1 cellular context compared by ENCODE assay signal in the genomic region with DNA sequence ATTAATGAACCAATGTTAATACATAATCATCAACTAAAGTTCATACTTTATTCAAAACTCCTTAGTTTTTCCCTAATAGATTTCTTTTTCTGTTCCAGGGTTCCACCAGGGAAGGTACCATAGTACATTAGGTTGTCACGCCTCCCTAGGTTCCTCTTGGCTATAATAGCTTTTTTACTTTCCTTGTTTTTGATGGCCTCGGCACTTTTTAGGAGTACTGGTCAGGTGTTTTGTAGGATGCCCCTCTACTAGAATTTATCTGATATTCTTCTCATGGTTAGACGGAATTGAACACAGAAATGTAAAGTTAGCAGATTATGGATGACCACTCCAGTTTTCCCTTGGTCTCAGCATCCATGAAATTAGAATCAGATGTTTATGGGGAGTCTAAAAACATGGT.
TF ChIP-seq lines count a peak whose summit lies in the region.

No MANE protein-coding gene starts in this region.

TF ChIP-seq in GM23338, 12 proteins besides CTCF, POLR2A, EP300 and RAD21:
- TF ChIP-seq, protein P1, sequence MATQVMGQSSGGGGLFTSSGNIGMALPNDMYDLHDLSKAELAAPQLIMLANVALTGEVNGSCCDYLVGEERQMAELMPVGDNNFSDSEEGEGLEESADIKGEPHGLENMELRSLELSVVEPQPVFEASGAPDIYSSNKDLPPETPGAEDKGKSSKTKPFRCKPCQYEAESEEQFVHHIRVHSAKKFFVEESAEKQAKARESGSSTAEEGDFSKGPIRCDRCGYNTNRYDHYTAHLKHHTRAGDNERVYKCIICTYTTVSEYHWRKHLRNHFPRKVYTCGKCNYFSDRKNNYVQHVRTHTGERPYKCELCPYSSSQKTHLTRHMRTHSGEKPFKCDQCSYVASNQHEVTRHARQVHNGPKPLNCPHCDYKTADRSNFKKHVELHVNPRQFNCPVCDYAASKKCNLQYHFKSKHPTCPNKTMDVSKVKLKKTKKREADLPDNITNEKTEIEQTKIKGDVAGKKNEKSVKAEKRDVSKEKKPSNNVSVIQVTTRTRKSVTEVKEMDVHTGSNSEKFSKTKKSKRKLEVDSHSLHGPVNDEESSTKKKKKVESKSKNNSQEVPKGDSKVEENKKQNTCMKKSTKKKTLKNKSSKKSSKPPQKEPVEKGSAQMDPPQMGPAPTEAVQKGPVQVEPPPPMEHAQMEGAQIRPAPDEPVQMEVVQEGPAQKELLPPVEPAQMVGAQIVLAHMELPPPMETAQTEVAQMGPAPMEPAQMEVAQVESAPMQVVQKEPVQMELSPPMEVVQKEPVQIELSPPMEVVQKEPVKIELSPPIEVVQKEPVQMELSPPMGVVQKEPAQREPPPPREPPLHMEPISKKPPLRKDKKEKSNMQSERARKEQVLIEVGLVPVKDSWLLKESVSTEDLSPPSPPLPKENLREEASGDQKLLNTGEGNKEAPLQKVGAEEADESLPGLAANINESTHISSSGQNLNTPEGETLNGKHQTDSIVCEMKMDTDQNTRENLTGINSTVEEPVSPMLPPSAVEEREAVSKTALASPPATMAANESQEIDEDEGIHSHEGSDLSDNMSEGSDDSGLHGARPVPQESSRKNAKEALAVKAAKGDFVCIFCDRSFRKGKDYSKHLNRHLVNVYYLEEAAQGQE (IDR thresholded peaks at IDR 0.05; ENCODE audit: unreplicated experiment) = no peak
- TF ChIP-seq EZH2 (IDR thresholded peaks at IDR 0.05; ENCODE audit: low read depth, unreplicated experiment) = no peak
- TF ChIP-seq POLR2AphosphoS5 (IDR thresholded peaks at IDR 0.05; ENCODE audit: low read depth) = no peak
- TF ChIP-seq, protein P2, sequence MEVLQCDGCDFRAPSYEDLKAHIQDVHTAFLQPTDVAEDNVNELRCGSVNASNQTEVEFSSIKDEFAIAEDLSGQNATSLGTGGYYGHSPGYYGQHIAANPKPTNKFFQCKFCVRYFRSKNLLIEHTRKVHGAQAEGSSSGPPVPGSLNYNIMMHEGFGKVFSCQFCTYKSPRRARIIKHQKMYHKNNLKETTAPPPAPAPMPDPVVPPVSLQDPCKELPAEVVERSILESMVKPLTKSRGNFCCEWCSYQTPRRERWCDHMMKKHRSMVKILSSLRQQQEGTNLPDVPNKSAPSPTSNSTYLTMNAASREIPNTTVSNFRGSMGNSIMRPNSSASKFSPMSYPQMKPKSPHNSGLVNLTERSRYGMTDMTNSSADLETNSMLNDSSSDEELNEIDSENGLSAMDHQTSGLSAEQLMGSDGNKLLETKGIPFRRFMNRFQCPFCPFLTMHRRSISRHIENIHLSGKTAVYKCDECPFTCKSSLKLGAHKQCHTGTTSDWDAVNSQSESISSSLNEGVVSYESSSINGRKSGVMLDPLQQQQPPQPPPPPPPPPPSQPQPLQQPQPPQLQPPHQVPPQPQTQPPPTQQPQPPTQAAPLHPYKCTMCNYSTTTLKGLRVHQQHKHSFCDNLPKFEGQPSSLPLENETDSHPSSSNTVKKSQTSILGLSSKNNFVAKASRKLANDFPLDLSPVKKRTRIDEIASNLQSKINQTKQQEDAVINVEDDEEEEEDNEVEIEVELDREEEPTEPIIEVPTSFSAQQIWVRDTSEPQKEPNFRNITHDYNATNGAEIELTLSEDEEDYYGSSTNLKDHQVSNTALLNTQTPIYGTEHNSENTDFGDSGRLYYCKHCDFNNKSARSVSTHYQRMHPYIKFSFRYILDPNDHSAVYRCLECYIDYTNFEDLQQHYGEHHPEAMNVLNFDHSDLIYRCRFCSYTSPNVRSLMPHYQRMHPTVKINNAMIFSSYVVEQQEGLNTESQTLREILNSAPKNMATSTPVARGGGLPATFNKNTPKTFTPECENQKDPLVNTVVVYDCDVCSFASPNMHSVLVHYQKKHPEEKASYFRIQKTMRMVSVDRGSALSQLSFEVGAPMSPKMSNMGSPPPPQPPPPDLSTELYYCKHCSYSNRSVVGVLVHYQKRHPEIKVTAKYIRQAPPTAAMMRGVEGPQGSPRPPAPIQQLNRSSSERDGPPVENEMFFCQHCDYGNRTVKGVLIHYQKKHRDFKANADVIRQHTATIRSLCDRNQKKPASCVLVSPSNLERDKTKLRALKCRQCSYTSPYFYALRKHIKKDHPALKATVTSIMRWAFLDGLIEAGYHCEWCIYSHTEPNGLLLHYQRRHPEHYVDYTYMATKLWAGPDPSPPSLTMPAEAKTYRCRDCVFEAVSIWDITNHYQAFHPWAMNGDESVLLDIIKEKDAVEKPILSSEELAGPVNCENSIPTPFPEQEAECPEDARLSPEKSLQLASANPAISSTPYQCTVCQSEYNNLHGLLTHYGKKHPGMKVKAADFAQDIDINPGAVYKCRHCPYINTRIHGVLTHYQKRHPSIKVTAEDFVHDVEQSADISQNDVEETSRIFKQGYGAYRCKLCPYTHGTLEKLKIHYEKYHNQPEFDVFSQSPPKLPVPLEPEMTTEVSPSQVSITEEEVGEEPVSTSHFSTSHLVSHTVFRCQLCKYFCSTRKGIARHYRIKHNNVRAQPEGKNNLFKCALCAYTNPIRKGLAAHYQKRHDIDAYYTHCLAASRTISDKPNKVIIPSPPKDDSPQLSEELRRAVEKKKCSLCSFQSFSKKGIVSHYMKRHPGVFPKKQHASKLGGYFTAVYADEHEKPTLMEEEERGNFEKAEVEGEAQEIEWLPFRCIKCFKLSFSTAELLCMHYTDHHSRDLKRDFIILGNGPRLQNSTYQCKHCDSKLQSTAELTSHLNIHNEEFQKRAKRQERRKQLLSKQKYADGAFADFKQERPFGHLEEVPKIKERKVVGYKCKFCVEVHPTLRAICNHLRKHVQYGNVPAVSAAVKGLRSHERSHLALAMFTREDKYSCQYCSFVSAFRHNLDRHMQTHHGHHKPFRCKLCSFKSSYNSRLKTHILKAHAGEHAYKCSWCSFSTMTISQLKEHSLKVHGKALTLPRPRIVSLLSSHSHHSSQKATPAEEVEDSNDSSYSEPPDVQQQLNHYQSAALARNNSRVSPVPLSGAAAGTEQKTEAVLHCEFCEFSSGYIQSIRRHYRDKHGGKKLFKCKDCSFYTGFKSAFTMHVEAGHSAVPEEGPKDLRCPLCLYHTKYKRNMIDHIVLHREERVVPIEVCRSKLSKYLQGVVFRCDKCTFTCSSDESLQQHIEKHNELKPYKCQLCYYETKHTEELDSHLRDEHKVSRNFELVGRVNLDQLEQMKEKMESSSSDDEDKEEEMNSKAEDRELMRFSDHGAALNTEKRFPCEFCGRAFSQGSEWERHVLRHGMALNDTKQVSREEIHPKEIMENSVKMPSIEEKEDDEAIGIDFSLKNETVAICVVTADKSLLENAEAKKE (CRISPR knock-in tag; IDR thresholded peaks at IDR 0.05) = no peak
- no peak for TF ChIP-seq EZH2phosphoT487 (IDR thresholded peaks at IDR 0.05; ENCODE audit: unreplicated experiment)
- no peak for TF ChIP-seq ZNF331 (CRISPR knock-in tag; IDR thresholded peaks at IDR 0.05; ENCODE audit: low read depth)
- TF ChIP-seq JUNB (IDR thresholded peaks at IDR 0.05; ENCODE audit: unreplicated experiment) = no peak
- TF ChIP-seq STAT1 (IDR thresholded peaks at IDR 0.05; ENCODE audit: unreplicated experiment) = no peak
- no peak for TF ChIP-seq CREB1 (CRISPR knock-in tag; IDR thresholded peaks at IDR 0.05; ENCODE audit: low read depth)
- TF ChIP-seq, protein P3, sequence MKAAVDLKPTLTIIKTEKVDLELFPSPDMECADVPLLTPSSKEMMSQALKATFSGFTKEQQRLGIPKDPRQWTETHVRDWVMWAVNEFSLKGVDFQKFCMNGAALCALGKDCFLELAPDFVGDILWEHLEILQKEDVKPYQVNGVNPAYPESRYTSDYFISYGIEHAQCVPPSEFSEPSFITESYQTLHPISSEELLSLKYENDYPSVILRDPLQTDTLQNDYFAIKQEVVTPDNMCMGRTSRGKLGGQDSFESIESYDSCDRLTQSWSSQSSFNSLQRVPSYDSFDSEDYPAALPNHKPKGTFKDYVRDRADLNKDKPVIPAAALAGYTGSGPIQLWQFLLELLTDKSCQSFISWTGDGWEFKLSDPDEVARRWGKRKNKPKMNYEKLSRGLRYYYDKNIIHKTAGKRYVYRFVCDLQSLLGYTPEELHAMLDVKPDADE (IDR thresholded peaks at IDR 0.05) = no peak
- no peak for TF ChIP-seq ZNF114 (CRISPR knock-in tag; IDR thresholded peaks at IDR 0.05)
- TF ChIP-seq NANOG (IDR thresholded peaks at IDR 0.05; ENCODE audit: borderline replicate concordance) = no peak
